9 cellular contexts compared by ENCODE assay signal in the genomic region with DNA sequence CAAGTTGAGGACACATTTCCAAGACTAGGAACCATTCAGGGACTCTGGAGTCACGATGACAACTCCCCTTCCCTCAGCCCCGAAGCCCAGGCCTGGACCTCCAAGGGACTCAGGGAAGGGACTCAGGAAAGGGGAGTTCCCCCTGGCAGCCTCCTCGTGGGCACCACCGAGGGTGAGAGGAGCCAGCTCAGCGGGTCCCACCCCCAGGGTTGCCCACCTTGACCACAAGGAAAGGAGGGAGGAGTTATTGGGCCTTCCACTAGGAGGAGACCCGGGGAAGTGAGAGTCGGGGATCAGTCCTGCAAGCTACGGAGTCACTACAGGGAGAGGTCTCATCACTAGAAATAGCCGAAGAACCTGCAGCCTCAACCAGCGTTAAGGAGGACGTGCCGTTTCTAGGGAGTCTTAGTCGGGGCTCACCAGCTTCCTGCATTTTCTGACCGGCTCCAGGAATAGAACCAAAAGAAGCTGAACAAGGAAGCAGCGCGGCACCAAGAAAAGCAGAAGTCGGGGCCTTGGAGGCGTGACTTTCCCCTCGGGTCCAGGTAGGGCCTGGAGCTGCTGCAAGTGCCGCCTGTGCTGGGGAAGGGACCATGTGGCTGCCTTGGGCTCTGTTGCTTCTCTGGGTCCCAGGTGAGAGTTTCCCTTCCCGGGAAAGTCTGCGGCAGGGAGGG. TPM values are rescaled to one million over a fixed set of nuclear protein-coding genes. Genes with fewer than 3 reads are reported as not detected.
DNase-seq lines count a peak whose midpoint lies in the region; ATAC-seq and TF ChIP-seq lines count a peak whose summit lies in the region.
"Had no signal": no experiment of that assay in that cellular context is flagged by ENCODE, and none has a peak within 500 bp of the region (broad histone marks: within the 10 kb centered on the region; RNA-seq: fewer than 3 reads in every experiment).

CD300A (plus strand) TSS at position 524 of the 674 bp plus-strand sequence; CDS start at position 594, 70 bp downstream.

- H2AFZ ChIP-seq in OCI-LY7 (ENCODE audit: low read length): peak within 1 kb of the TSS; percentile 45

- 33 to 47% (median 43%) methylated on average over 21 to 22 of the region's 22 CpGs for WGBS in psoas muscle, 3 donors

- intact Hi-C loops in OCI-LY7 (cut with micrococcal nuclease; ENCODE audit: unreplicated experiment) (no loop called here), Right ventricle myocardium superior (cut with DNase I) (no loop called here), psoas muscle (cut with DNase I) (no loop called here)

- peak; percentile 74 for DNase-seq in OCI-LY7 (ENCODE audit: low spot score)
- peak; percentile 80 for DNase-seq in Right ventricle myocardium superior
- DNase-seq in psoas muscle: peak; percentile 44 to 67
- DNase-seq in GM03348 (ENCODE audit: low spot score): no peak
- DNase-seq in NCI-H69 (lab: John Stamatoyannopoulos, UW): no peak

- no peaks in the 10 kb centered on the region for H3K9me2 ChIP-seq in OCI-LY7 (ENCODE audit: insufficient read depth, low read length)

- TF ChIP-seq CTCF in GM12872 (IDR thresholded peaks at IDR 0.05; ENCODE audit: insufficient read depth, low read depth, low read length): peak; percentile 26; the same call in 1 of the 3 replicates
- TF ChIP-seq CTCF in OCI-LY7 (conservative IDR thresholded peaks at IDR 0.05; ENCODE audit: low read length): no peak
- TF ChIP-seq CTCF in psoas muscle (IDR thresholded peaks at IDR 0.05): no peak

- BruUV-seq in OCI-LY7 (replicated peaks; lab: Mats Ljungman, UMichigan): no TSS peak

- no peaks in the 10 kb centered on the region for H3K9me3 ChIP-seq in OCI-LY7 (ENCODE audit: low read length)
- H3K9me3 ChIP-seq in psoas muscle: no peaks in the 10 kb centered on the region

- no peaks in the 10 kb centered on the region for H3K27me3 ChIP-seq in psoas muscle (ENCODE audit: insufficient read depth in 3 of 3, low read length in 2 of 3)

- POLR2A ChIA-PET in OCI-LY7 (lab: Charles Lee): interaction anchor here (0.5 to 1.0 kb wide), 2 partner anchors 12 kb away, joined by 3 to 4 read pairs; no protein-coding TSS in a partner anchor

- H3K4me3 ChIP-seq in OCI-LY7 (ENCODE audit: low read depth, low read length, poor library complexity, severe bottlenecking) (peak within 1 kb of the TSS; percentile 65), psoas muscle (peak within 1 kb of the TSS; percentile 41)

- CTCF ChIA-PET in OCI-LY7 (lab: Charles Lee; ENCODE audit: unreplicated experiment): no interaction called here

- no peaks in the 10 kb centered on the region for H4K20me1 ChIP-seq in OCI-LY7 (ENCODE audit: insufficient read depth, low read length)

- peak within 1 kb of the TSS; percentile 72 for H3K4me2 ChIP-seq in OCI-LY7 (ENCODE audit: low read length)

- peak within 1 kb of the TSS; percentile 79 for H3K27ac ChIP-seq in OCI-LY7 (ENCODE audit: low read depth, low read length, poor library complexity, severe bottlenecking)
- H3K27ac ChIP-seq in psoas muscle: peak within 1 kb of the TSS; percentile 9

- peak; percentile 40 for ATAC-seq in Right ventricle myocardium superior (ENCODE audit: poor library complexity)
- peak in 1 of 4 donors; percentile 19 for ATAC-seq in psoas muscle
- ATAC-seq in GM21381 (IDR thresholded peaks at IDR 0.05; ENCODE audit: unreplicated experiment): no peak
- no peak for ATAC-seq in GM21825 (IDR thresholded peaks at IDR 0.05; ENCODE audit: unreplicated experiment)

- peaks cover 5% of the 10 kb centered on the region; the same call in 1 of the 2 replicates for H3K79me2 ChIP-seq in OCI-LY7 (ENCODE audit: insufficient read depth, low read depth, low read length)

- H3K4me1 ChIP-seq in OCI-LY7 (ENCODE audit: insufficient read depth, low read length, poor library complexity, severe bottlenecking) (peaks cover 73% of the 10 kb centered on the region), psoas muscle (no peaks in the 10 kb centered on the region)

- no peaks in the 10 kb centered on the region for H3K36me3 ChIP-seq in OCI-LY7 (ENCODE audit: insufficient read depth, low read length)
- no peaks in the 10 kb centered on the region for H3K36me3 ChIP-seq in psoas muscle (ENCODE audit: insufficient read depth in 1 of 2, low read depth in 1 of 2)

RNA-seq across cellular contexts. Expression of gene CD300A, which starts in this region (rescaled TPM):
- 6.7 and 7.4 TPM in 2 replicates for total RNA-seq in OCI-LY7 (2014; rRNA removed; shearing (Covaris generic))
- total RNA-seq in OCI-LY7 (2022) (1.8 and 3.5 TPM in 2 replicates), Right ventricle myocardium superior (1.7 TPM), psoas muscle (1 to 10 TPM in 2 of 4 donors, under 1 TPM in 2; 0.54 to 2.4 (median 1.2) TPM)
- under 1 TPM; 0.29 to 0.69 (median 0.38) TPM for polyA plus RNA-seq in psoas muscle
- total RNA-seq: bronchial epithelial cell had no signal

Comparison
In these comparisons a context has a peak if more than half of its experiments do, and no peak if none do; other contexts are left out.
1. DNase-seq: peak in OCI-LY7 (single experiment), Right ventricle myocardium superior (single experiment) and psoas muscle (2 of 2); none in GM03348 (single experiment) and NCI-H69 (single experiment).